21 cellular contexts compared by ENCODE assay signal in the genomic region with DNA sequence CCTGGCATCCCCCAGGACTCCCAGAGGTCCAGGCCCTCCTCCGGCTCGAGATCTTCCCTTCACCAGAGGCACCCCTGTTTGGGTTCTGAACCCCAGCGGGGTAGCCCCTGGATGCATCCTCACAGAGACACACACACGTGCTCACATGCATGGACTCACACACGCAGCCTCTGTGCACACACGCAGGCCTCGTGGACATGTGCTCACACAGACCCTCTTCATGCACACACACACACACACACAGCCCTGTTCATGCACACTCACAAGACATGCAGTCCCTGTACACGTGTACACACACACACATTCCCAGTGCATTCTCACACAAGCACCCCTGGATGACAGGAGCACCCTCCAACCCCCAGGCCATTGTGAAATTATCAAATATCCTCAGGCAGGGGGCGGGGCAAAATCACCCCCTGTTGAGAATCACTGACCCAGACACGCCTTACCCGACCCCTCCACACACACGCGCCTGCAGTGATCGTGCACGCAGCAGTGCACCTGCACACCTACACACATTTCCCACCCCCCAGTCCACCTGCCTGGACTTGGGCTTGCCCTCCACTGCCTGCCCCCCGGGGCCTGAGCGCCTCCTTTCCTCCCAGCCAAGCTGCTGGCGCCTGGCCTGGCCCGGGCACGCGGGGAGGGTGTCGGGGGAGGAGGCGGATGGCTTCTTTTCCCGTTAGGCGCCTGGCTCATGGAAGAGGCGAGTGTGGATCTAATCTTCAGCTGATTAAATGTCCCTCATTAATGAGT.
DNase-seq lines count a peak whose midpoint lies in the region; ATAC-seq, FAIRE-seq and TF ChIP-seq lines count a peak whose summit lies in the region.
"Had no signal": no experiment of that assay in that cellular context is flagged by ENCODE, and none has a peak within 500 bp of the region (broad histone marks: within the 10 kb centered on the region; RNA-seq: fewer than 3 reads in every experiment).

No MANE protein-coding gene starts in this region.

- H3K27ac ChIP-seq in vagina, result no peak overlapping the region
- H3K27ac ChIP-seq: colonic mucosa had no signal

- TF ChIP-seq CTCF in bronchial epithelial cell (IDR thresholded peaks at IDR 0.05; ENCODE audit: insufficient read depth, low read length, severe bottlenecking) (no peak), vagina (IDR thresholded peaks at IDR 0.05) (no peak)

- no peaks in the 10 kb centered on the region for H3K36me3 Mint-ChIP-seq in activated CD8-positive, alpha-beta memory T cell treated with anti-CD3 and anti-CD28 coated beads, Interleukin-2, amount 10 ng/mL, durations not matched to agents 7 days and 5 days
- H3K36me3 Mint-ChIP-seq: IgD-negative memory B cell, memory B cell, naive B cell had no signal

- H3K9me3 ChIP-seq in vagina, result no peaks in the 10 kb centered on the region
- H3K9me3 ChIP-seq: colonic mucosa had no signal

- no peaks in the 10 kb centered on the region for H3K36me3 ChIP-seq in H7 (replicated peaks; ENCODE audit: control insufficient read depth, insufficient read depth, low read length)
- no peaks in the 10 kb centered on the region for H3K36me3 ChIP-seq in bronchial epithelial cell (ENCODE audit: control insufficient read depth, insufficient read depth, low read length)
- H3K36me3 ChIP-seq in vagina, result no peaks in the 10 kb centered on the region
- H3K36me3 ChIP-seq: colonic mucosa had no signal

- peaks cover 3% of the 10 kb centered on the region for H3K27me3 Mint-ChIP-seq in activated CD8-positive, alpha-beta memory T cell treated with anti-CD3 and anti-CD28 coated beads, Interleukin-2, amount 10 ng/mL, durations not matched to agents 7 days and 5 days

- H3K27me3 ChIP-seq in H7 (ENCODE audit: control insufficient read depth, insufficient read depth, low read length) (no peaks in the 10 kb centered on the region), bronchial epithelial cell (ENCODE audit: control insufficient read depth, insufficient read depth, low read length) (peaks cover 5% of the 10 kb centered on the region), vagina (no peaks in the 10 kb centered on the region)

- H3K4me1 Mint-ChIP-seq in activated CD8-positive, alpha-beta memory T cell treated with anti-CD3 and anti-CD28 coated beads, Interleukin-2, amount 10 ng/mL, durations not matched to agents 7 days and 5 days, result no peaks in the 10 kb centered on the region
- H3K4me1 Mint-ChIP-seq: IgD-negative memory B cell, memory B cell, naive B cell had no signal

- no peak overlapping the region for H3K4me3 Mint-ChIP-seq in activated CD8-positive, alpha-beta memory T cell treated with anti-CD3 and anti-CD28 coated beads, Interleukin-2, amount 10 ng/mL, durations not matched to agents 7 days and 5 days
- H3K4me3 Mint-ChIP-seq: IgD-negative memory B cell, memory B cell had no signal

- no peak for ATAC-seq in activated CD8-positive, alpha-beta memory T cell treated with anti-CD3 and anti-CD28 coated beads, Interleukin-2, amount 10 ng/mL, durations not matched to agents 7 days and 5 days

- DNase-seq in NCI-H345 (lab: John Stamatoyannopoulos, UW) (peak; percentile 36), NCI-H345 treated with DMSO at 0.1 percent for 48 hours (lab: John Stamatoyannopoulos, UW; ENCODE audit: unreplicated experiment) (no peak), H7 (peak; percentile 73), bronchial epithelial cell (ENCODE audit: low read depth) (no peak), retina (peak; percentile 72), vagina (ENCODE audit: extremely low spot score in 2 of 2) (no peak), NCI-H526 treated with DMSO at 0.1 percent for 48 hours (lab: John Stamatoyannopoulos, UW) (no peak)
- DNase-seq in activated CD8-positive, alpha-beta memory T cell treated with anti-CD3 and anti-CD28 coated beads, Interleukin-2, amount 10 ng/mL, durations not matched to agents 7 days and 5 days, result no peak
- DNase-seq: activated CD4-positive, alpha-beta T cell treated with anti-CD3 and anti-CD28 coated beads, Interleukin-2, amount 50 U/mL, for 48 hours; activated CD4-positive, CD25-positive, alpha-beta regulatory T cell; activated effector memory CD4-positive, alpha-beta T cell treated with anti-CD3 and anti-CD28 coated beads, Interleukin-2, amount 50 U/mL, for 16 hours; activated T-cell treated with anti-CD3 and anti-CD28 coated beads for 4 hours; colonic mucosa; naive B cell; NCI-H1930; NCI-H446 treated with DMSO at 0.1 percent for 48 hours; T-helper 9 cell had no signal

- no peak overlapping the region for H3K4me3 ChIP-seq in H7 (ENCODE audit: insufficient read depth, low read depth, low read length)
- H3K4me3 ChIP-seq in bronchial epithelial cell (ENCODE audit: low read depth, low read length), result no peak overlapping the region
- no peak overlapping the region for H3K4me3 ChIP-seq in vagina
- H3K4me3 ChIP-seq: colonic mucosa had no signal

- TF ChIP-seq POLR2A in vagina (IDR thresholded peaks at IDR 0.05), result no peak

- peaks cover 7% of the 10 kb centered on the region for H3K9me3 Mint-ChIP-seq in activated CD8-positive, alpha-beta memory T cell treated with anti-CD3 and anti-CD28 coated beads, Interleukin-2, amount 10 ng/mL, durations not matched to agents 7 days and 5 days (ENCODE audit: low read depth)

- H3K4me1 ChIP-seq in vagina, result no peaks in the 10 kb centered on the region
- H3K4me1 ChIP-seq: colonic mucosa had no signal

- CTCF ChIA-PET in activated CD8-positive, alpha-beta memory T cell treated with anti-CD3 and anti-CD28 coated beads, Interleukin-2, amount 10 ng/mL, durations not matched to agents 7 days and 5 days (lab: Charles Lee), result no interaction called here

- H3K27ac Mint-ChIP-seq in activated CD8-positive, alpha-beta memory T cell treated with anti-CD3 and anti-CD28 coated beads, Interleukin-2, amount 10 ng/mL, durations not matched to agents 7 days and 5 days, result no peak overlapping the region
- H3K27ac Mint-ChIP-seq: IgD-negative memory B cell, memory B cell, naive B cell had no signal

- intact Hi-C loops in vagina (cut with DNase I), result no loop called here

- peak; percentile 86 for FAIRE-seq in bronchial epithelial cell (lab: Jason Lieb, UNC)
- FAIRE-seq: G401.6, GM18507 had no signal

Comparison
In these comparisons a context has a peak if more than half of its experiments do, and no peak if none do; other contexts are left out.
1. DNase-seq: peak in NCI-H345 (single experiment), H7 (single experiment) and retina (single experiment); none in NCI-H345 treated with DMSO at 0.1 percent for 48 hours (single experiment), bronchial epithelial cell (single experiment), activated CD8-positive, alpha-beta memory T cell treated with anti-CD3 and anti-CD28 coated beads, Interleukin-2, amount 10 ng/mL, durations not matched to agents 7 days and 5 days (single experiment), vagina (0 of 2) and NCI-H526 treated with DMSO at 0.1 percent for 48 hours (single experiment).